In the genomic region with DNA sequence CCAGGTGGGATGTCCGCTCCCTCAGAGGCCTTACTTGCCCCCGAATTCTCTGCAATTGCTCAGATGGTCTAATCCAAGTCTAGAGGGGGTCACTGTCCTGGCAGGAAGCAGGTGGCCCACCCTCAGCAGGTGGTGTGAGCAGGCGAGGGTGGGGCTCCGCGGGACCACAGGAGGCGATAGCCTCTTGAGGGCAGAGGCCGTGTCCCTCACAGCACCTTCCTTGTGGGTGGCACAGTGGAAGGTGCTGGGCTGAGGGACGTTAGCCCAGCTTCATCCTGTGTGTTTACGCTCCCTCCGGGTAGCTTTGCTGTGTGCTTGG, we compare ENCODE assay signal across 24 cellular contexts. TPM values are rescaled to one million over a fixed set of nuclear protein-coding genes. Genes with fewer than 3 reads are reported as not detected.
DNase-seq lines count a peak whose midpoint lies in the region; ATAC-seq, FAIRE-seq and TF ChIP-seq lines count a peak whose summit lies in the region.
"Had no signal": no experiment of that assay in that cellular context is flagged by ENCODE, and none has a peak within 500 bp of the region (broad histone marks: within the 10 kb centered on the region; RNA-seq: fewer than 3 reads in every experiment).

No MANE protein-coding gene starts in this region.

- H2BK15ac ChIP-seq in H1 (ENCODE audit: low read length) (peak overlapping the region; percentile 11; the same call in 1 of the 2 replicates), neuronal stem cell (ENCODE audit: low read length) (no peak overlapping the region)

- no peak for TF ChIP-seq CTCF in left ventricle myocardium inferior (IDR thresholded peaks at IDR 0.05; ENCODE audit: borderline replicate concordance)
- TF ChIP-seq CTCF in H1 (IDR thresholded peaks at IDR 0.05; ENCODE audit: control extremely low read depth in 1 of 3, insufficient read depth in 1 of 3, low read depth in 1 of 3, low read length in 3 of 3): no peak
- TF ChIP-seq CTCF in MM.1S (IDR thresholded peaks at IDR 0.05; ENCODE audit: low read length): no peak

- POLR2A ChIA-PET in H1 (lab: Charles Lee; ENCODE audit: partially characterized antibody): interaction anchor here (1.3 kb wide), 1 partner anchor 17 kb away, joined by 3 read pairs; no protein-coding TSS in a partner anchor

- no peak overlapping the region for H4K8ac ChIP-seq in H1 (ENCODE audit: extremely low read depth, insufficient read depth, low read length)
- no peak overlapping the region for H4K8ac ChIP-seq in neuronal stem cell (ENCODE audit: low read depth, low read length)

- no peaks in the 10 kb centered on the region; the same call in 1 of the 2 replicates for H3K23me2 ChIP-seq in H1 (ENCODE audit: low read depth, low read length)

- H4K20me1 ChIP-seq in H1 (replicated peaks in 1 of 2; ENCODE audit: control insufficient read depth in 1 of 2, insufficient read depth in 2 of 2, low read length in 2 of 2) (peaks cover 0 to 1% of the 10 kb centered on the region in 2 experiments), MM.1S (ENCODE audit: insufficient read depth, low read length) (no peaks in the 10 kb centered on the region)

- no peak overlapping the region for H3K9ac ChIP-seq in H1 (replicated peaks in 1 of 4; ENCODE audit: extremely low read depth in 1 of 4, low read depth in 3 of 4, low read length in 3 of 4)
- H3K9ac ChIP-seq in neuronal stem cell (ENCODE audit: low read depth, low read length, poor library complexity): no peak overlapping the region
- H3K9ac ChIP-seq in MM.1S (ENCODE audit: low read length): no peak overlapping the region

- H3K27ac ChIP-seq in left ventricle myocardium inferior (replicated peaks) (no peak overlapping the region), H1 (ENCODE audit: low read depth, low read length) (no peak overlapping the region), neuronal stem cell (replicated peaks; ENCODE audit: low read length) (no peak overlapping the region), aorta (ENCODE audit: low read depth in 1 of 2, low read length in 2 of 2) (no peak overlapping the region), MM.1S (ENCODE audit: low read length) (no peak overlapping the region)
- H3K27ac ChIP-seq: A549, Peyer's patch, SJSA1 had no signal

- no peak for TF ChIP-seq POLR2A in H1 (IDR thresholded peaks at IDR 0.05; ENCODE audit: control extremely low read depth in 1 of 2, low read depth in 2 of 2, low read length in 2 of 2)

- no peaks in the 10 kb centered on the region for H3K27me3 ChIP-seq in left ventricle myocardium inferior (ENCODE audit: low read depth)
- no peaks in the 10 kb centered on the region; a peak in 1 of 7 replicates for H3K27me3 ChIP-seq in H1 (replicated peaks in 1 of 4; ENCODE audit: control insufficient read depth in 3 of 4, extremely low read depth in 1 of 4, insufficient read depth in 3 of 4, low read length in 3 of 4)
- peaks cover 0 to 20% (median 3%) of the 10 kb centered on the region in 3 experiments for H3K27me3 ChIP-seq in neuronal stem cell (ENCODE audit: control insufficient read depth in 3 of 3, insufficient read depth in 3 of 3, low read depth in 1 of 3, low read length in 3 of 3)
- no peaks in the 10 kb centered on the region for H3K27me3 ChIP-seq in aorta (ENCODE audit: control insufficient read depth in 1 of 2, insufficient read depth in 2 of 2, low read length in 1 of 2)
- peaks cover 79% of the 10 kb centered on the region for H3K27me3 ChIP-seq in MM.1S (replicated peaks; ENCODE audit: insufficient read depth, low read length)
- H3K27me3 ChIP-seq: MG63, Peyer's patch had no signal

- ATAC-seq in aorta (ENCODE audit: low FRiP score): no peak
- ATAC-seq: A549; CD8-positive, alpha-beta T cell; HCT116 had no signal

- H3K4me2 ChIP-seq in H1 (ENCODE audit: insufficient read depth in 1 of 2, low read depth in 2 of 2, low read length in 2 of 2): no peak overlapping the region
- no peak overlapping the region for H3K4me2 ChIP-seq in neuronal stem cell (ENCODE audit: insufficient read depth, low read length, poor library complexity, severe bottlenecking)
- H3K4me2 ChIP-seq in MM.1S (ENCODE audit: low read depth, low read length): no peak overlapping the region
- H3K4me2 ChIP-seq: A549 had no signal

- no peak overlapping the region for H2BK20ac ChIP-seq in H1 (ENCODE audit: low read length)

- no peak overlapping the region for H3K4ac ChIP-seq in H1 (replicated peaks; ENCODE audit: insufficient read length, low read depth, low read length)
- no peak overlapping the region for H3K4ac ChIP-seq in neuronal stem cell (ENCODE audit: low read length)

- no peak overlapping the region for H2BK12ac ChIP-seq in H1 (ENCODE audit: low read depth, low read length)
- no peak overlapping the region for H2BK12ac ChIP-seq in neuronal stem cell (ENCODE audit: low read length)

- no peak overlapping the region for H2BK120ac ChIP-seq in H1 (replicated peaks; ENCODE audit: low read depth, low read length)
- H2BK120ac ChIP-seq in neuronal stem cell (ENCODE audit: low read depth, low read length): no peak overlapping the region

- H3K79me1 ChIP-seq in H1 (ENCODE audit: low read depth, low read length) (no peaks in the 10 kb centered on the region), neuronal stem cell (ENCODE audit: low read depth, low read length) (peaks cover 4% of the 10 kb centered on the region)

- no peaks in the 10 kb centered on the region for H3K79me2 ChIP-seq in H1 (ENCODE audit: control insufficient read depth in 1 of 2, insufficient read depth in 2 of 2, low read length in 2 of 2)
- no peaks in the 10 kb centered on the region for H3K79me2 ChIP-seq in MM.1S (ENCODE audit: low read length)

- peaks cover 27% of the 10 kb centered on the region for H3K4me1 ChIP-seq in left ventricle myocardium inferior
- no peaks in the 10 kb centered on the region for H3K4me1 ChIP-seq in H1 (replicated peaks in 1 of 4; ENCODE audit: control insufficient read depth in 3 of 4, insufficient read depth in 4 of 4, low read length in 3 of 4)
- peaks cover 0 to 2% of the 10 kb centered on the region in 2 donors for H3K4me1 ChIP-seq in neuronal stem cell (ENCODE audit: control insufficient read depth in 2 of 2, insufficient read depth in 1 of 2, low read depth in 1 of 2, low read length in 2 of 2)
- no peaks in the 10 kb centered on the region for H3K4me1 ChIP-seq in aorta (ENCODE audit: control insufficient read depth in 1 of 2, insufficient read depth in 2 of 2, low read length in 2 of 2)
- no peaks in the 10 kb centered on the region for H3K4me1 ChIP-seq in MM.1S (ENCODE audit: low read length)
- H3K4me1 ChIP-seq: Peyer's patch, SJSA1 had no signal

- intact Hi-C loops in cardiac septum (cut with DNase I): no loop called here
- intact Hi-C loops in left ventricle myocardium inferior (cut with micrococcal nuclease): no loop called here
- intact Hi-C loops in aorta (cut with DNase I): loop anchor here in 1 of 2 donors (5.0 kb wide), 1 partner anchor 37 kb away; no protein-coding TSS in a partner anchor

- H3F3A ChIP-seq in MM.1S (ENCODE audit: insufficient read depth, low read length): no peaks in the 10 kb centered on the region

- H3K23ac ChIP-seq in H1 (ENCODE audit: insufficient read length) (no peak overlapping the region), neuronal stem cell (ENCODE audit: low read depth, low read length, poor library complexity) (no peak overlapping the region)

- no peak overlapping the region for H4K91ac ChIP-seq in H1 (replicated peaks; ENCODE audit: insufficient read length, low read length)
- H4K91ac ChIP-seq in neuronal stem cell (ENCODE audit: low read depth, low read length, poor library complexity): no peak overlapping the region

- H2AK5ac ChIP-seq in H1 (ENCODE audit: low read depth, low read length) (no peak overlapping the region), neuronal stem cell (ENCODE audit: low read depth, low read length) (no peak overlapping the region)

- no peak overlapping the region for H4K5ac ChIP-seq in H1 (ENCODE audit: insufficient read length, low read depth, low read length)

- CTCF ChIA-PET in H1 (lab: Charles Lee; ENCODE audit: partially characterized antibody): interaction anchor here (0.9 to 1.5 kb wide), 4 partner anchors 8 to 23 kb away, joined by 3 read pairs; no protein-coding TSS in a partner anchor

- no peaks in the 10 kb centered on the region for H3K9me2 ChIP-seq in MM.1S (replicated peaks; ENCODE audit: insufficient read depth, low read length)

- no peak overlapping the region for H3K18ac ChIP-seq in H1 (ENCODE audit: extremely low read depth, low read length)
- H3K18ac ChIP-seq in neuronal stem cell (ENCODE audit: low read length): peak overlapping the region; percentile 11

- no peak for FAIRE-seq in H1 (lab: Jason Lieb, UNC)
- FAIRE-seq: A549, GM12891 had no signal

- H2AFZ ChIP-seq in H1 (ENCODE audit: low read length) (no peak overlapping the region), neuronal stem cell (ENCODE audit: low read length) (no peak overlapping the region), MM.1S (ENCODE audit: low read length) (no peak overlapping the region)

- DNase-seq in cardiac septum (ENCODE audit: low spot score): peak; percentile 53
- no peak for DNase-seq in left ventricle myocardium inferior
- DNase-seq in H1 (ENCODE audit: low read depth in 1 of 2, low spot score in 2 of 2): no peak
- DNase-seq in neuronal stem cell (ENCODE audit: low spot score): no peak
- DNase-seq in aorta: peak; percentile 21 to 55
- no peak for DNase-seq in Ammon's horn (ENCODE audit: low spot score)
- DNase-seq in MM.1S: no peak
- DNase-seq in NCI-H446 (lab: John Stamatoyannopoulos, UW): no peak
- DNase-seq: CD8-positive, alpha-beta T cell; DND-41; GOT3; MG63; NCI-H1092; NCI-H1436; NCI-H1930; NCI-H226; NCI-H524; NCI-H774; NK-92 treated with Interleukin-12 subunit alpha and Interleukin-12 subunit beta, amount 100 ng/mL, for 24 hours had no signal

- no peak overlapping the region for H3K4me3 ChIP-seq in left ventricle myocardium inferior
- H3K4me3 ChIP-seq in H1 (ENCODE audit: extremely low read depth in 1 of 4, insufficient read depth in 2 of 4, low read depth in 3 of 4, low read length in 4 of 4): no peak overlapping the region
- H3K4me3 ChIP-seq in neuronal stem cell (ENCODE audit: low read length in 2 of 2): no peak overlapping the region
- H3K4me3 ChIP-seq in aorta (ENCODE audit: low read length in 2 of 2): no peak overlapping the region
- H3K4me3 ChIP-seq in MM.1S (ENCODE audit: low read length): no peak overlapping the region
- H3K4me3 ChIP-seq: A549, MG63, Peyer's patch, SJSA1 had no signal

- H3K14ac ChIP-seq in H1 (ENCODE audit: insufficient read length) (no peak overlapping the region), neuronal stem cell (ENCODE audit: low read length) (no peak overlapping the region)

- H2BK5ac ChIP-seq in H1 (ENCODE audit: low read depth, low read length): no peak overlapping the region
- H2BK5ac ChIP-seq in neuronal stem cell (ENCODE audit: low read length): no peak overlapping the region

- H3K56ac ChIP-seq in H1 (replicated peaks; ENCODE audit: insufficient read length, low read depth, low read length): no peak overlapping the region

- H3K9me3 ChIP-seq in left ventricle myocardium inferior (replicated peaks) (no peaks in the 10 kb centered on the region), H1 (ENCODE audit: insufficient read depth in 2 of 2, low read depth in 1 of 2, low read length in 1 of 2) (no peaks in the 10 kb centered on the region), neuronal stem cell (replicated peaks in 1 of 2; ENCODE audit: control insufficient read depth in 2 of 2, insufficient read depth in 1 of 2, low read depth in 1 of 2, low read length in 2 of 2) (peaks cover 3 to 7% of the 10 kb centered on the region in 2 donors), aorta (ENCODE audit: control insufficient read depth, low read length) (no peaks in the 10 kb centered on the region), MM.1S (replicated peaks; ENCODE audit: insufficient read depth, low read length) (no peaks in the 10 kb centered on the region)
- H3K9me3 ChIP-seq: A549, MG63, Peyer's patch, SJSA1 had no signal

- no peak for TF ChIP-seq RAD21 in H1 (IDR thresholded peaks at IDR 0.05 in 1 of 2, conservative IDR thresholded peaks at IDR 0.05 in 1 of 2; ENCODE audit: low read depth in 2 of 2, low read length in 2 of 2)

- 91% methylated on average over 10 of the region's 10 CpGs; no CpG with 5 or more reads in 1 of the 2 experiments for WGBS in H1 (ENCODE audit: extremely low coverage in 1 of 2, insufficient coverage in 1 of 2, insufficient read length in 1 of 2, insufficient replicate concordance in 2 of 2, low coverage in 1 of 2, low lambda C conversion rate in 2 of 2, missing lambda C conversion rate in 1 of 2), 2 experiments
- no CpG with 5 or more reads among the region's 10 CpGs for WGBS in neuronal stem cell (ENCODE audit: extremely low coverage in 2 of 2, insufficient read length in 2 of 2, insufficient replicate concordance in 1 of 2), 2 donors
- WGBS in aorta, 2 donors: 94 to 95% methylated on average over 10 of the region's 10 CpGs

- H3K36me3 ChIP-seq in left ventricle myocardium inferior: no peaks in the 10 kb centered on the region
- no peaks in the 10 kb centered on the region for H3K36me3 ChIP-seq in H1 (ENCODE audit: control insufficient read depth in 2 of 4, insufficient read depth in 4 of 4, low read length in 3 of 4)
- H3K36me3 ChIP-seq in neuronal stem cell (replicated peaks in 1 of 2; ENCODE audit: control insufficient read depth in 2 of 2, insufficient read depth in 2 of 2, low read length in 2 of 2): no peaks in the 10 kb centered on the region
- H3K36me3 ChIP-seq in aorta (ENCODE audit: control insufficient read depth in 1 of 2, insufficient read depth in 2 of 2, low read length in 1 of 2): no peaks in the 10 kb centered on the region
- no peaks in the 10 kb centered on the region for H3K36me3 ChIP-seq in MM.1S (replicated peaks; ENCODE audit: insufficient read depth, low read length)
- H3K36me3 ChIP-seq: MG63, Peyer's patch, SJSA1 had no signal

- TF ChIP-seq EP300 in H1 (IDR thresholded peaks at IDR 0.05; ENCODE audit: borderline replicate concordance in 1 of 2, low read depth in 2 of 2, low read length in 2 of 2): no peak

RNA-seq across cellular contexts. Expression of a gene that starts 38.3 kb away (rescaled TPM):
- total RNA-seq in cardiac septum: 121 TPM
- 105 TPM for total RNA-seq in left ventricle myocardium inferior
- total RNA-seq in H1 (2021; fragmentation: NEBNext Ultra II Directional; extraction: Animal tissue kit (Norgen Biotek cat#: 25700)): 25.5 and 27.5 TPM in 2 replicates
- 16.8 and 19.7 TPM in 2 replicates for polyA plus RNA-seq in H1 (2011; rRNA removed)
- 15.9 TPM for polyA plus RNA-seq in H1 (2011; cell fraction: cytosol; rRNA removed)
- polyA plus RNA-seq in H1 (2011; cell fraction: nucleus; rRNA removed): 12.0 TPM
- polyA plus RNA-seq in H1 (2012, experiment 1 of 2): 16.0 to 19.8 TPM (median 18.0 TPM) in 4 replicates
- 19.3 TPM for polyA plus RNA-seq in H1 (2012, experiment 2 of 2)
- polyA plus RNA-seq in H1 (2013, experiment 1 of 2): 15.4 TPM
- polyA plus RNA-seq in H1 (2013, experiment 2 of 2): 14.7 TPM
- 21.6 and 22.1 TPM in 2 replicates for polyA minus RNA-seq in H1 (2011; rRNA and poly(A)+ RNA removed)
- polyA minus RNA-seq in H1 (2011; cell fraction: cytosol; rRNA and poly(A)+ RNA removed): 12.3 TPM
- polyA minus RNA-seq in H1 (2011; cell fraction: nucleus; rRNA and poly(A)+ RNA removed): 12.1 TPM
- polyA plus RNA-seq in neuronal stem cell (2013, experiment 1 of 2): 13.4 TPM
- polyA plus RNA-seq in neuronal stem cell (2013, experiment 2 of 2): 13.7 TPM
- 100 to 1,000 TPM in 1 of 2 donors, 10 to 100 TPM in 1; 66.4 to 112 TPM for total RNA-seq in aorta
- 10 to 100 TPM; 37.7 to 43.4 TPM for polyA plus RNA-seq in aorta

Comparison
In these comparisons a context has a peak if more than half of its experiments do, and no peak if none do; other contexts are left out.
1. DNase-seq: peak in cardiac septum (single experiment) and aorta (2 of 2); none in left ventricle myocardium inferior (single experiment), H1 (0 of 2), neuronal stem cell (single experiment), Ammon's horn (single experiment), MM.1S (single experiment) and NCI-H446 (0 of 2).